19 cellular contexts compared by ENCODE assay signal in genomic region chr7:67487316-67487715, GRCh38.
DNase-seq lines count a peak whose midpoint lies in the region; ATAC-seq, FAIRE-seq and TF ChIP-seq lines count a peak whose summit lies in the region.
"Had no signal": no experiment of that assay in that cellular context is flagged by ENCODE, and none has a peak within 500 bp of the region (broad histone marks: within the 10 kb centered on the region; RNA-seq: fewer than 3 reads in every experiment).

No MANE protein-coding gene starts in this region.

- in situ Hi-C loops in GM23248 (cut with MboI): no loop called here

- H3K4me1 ChIP-seq in GM23248 (ENCODE audit: insufficient read depth): no peaks in the 10 kb centered on the region
- peaks cover 0 to 15% (median 6%) of the 10 kb centered on the region in 6 donors for H3K4me1 ChIP-seq in spleen
- H3K4me1 ChIP-seq: Caco-2, HAP-1 had no signal

- no peaks in the 10 kb centered on the region for H3K27me3 Mint-ChIP-seq in activated T-cell treated with anti-CD3 and anti-CD28 coated beads, Interleukin-2, amount 50 U/mL, for 24 hours

- no peaks in the 10 kb centered on the region for H3K36me3 ChIP-seq in GM23248 (ENCODE audit: low read depth)
- no peaks in the 10 kb centered on the region for H3K36me3 ChIP-seq in spleen
- H3K36me3 ChIP-seq: HAP-1 had no signal

- no peaks in the 10 kb centered on the region for H3K4me1 Mint-ChIP-seq in activated T-cell treated with anti-CD3 and anti-CD28 coated beads, Interleukin-2, amount 50 U/mL, for 24 hours (ENCODE audit: low read depth)

- no peaks in the 10 kb centered on the region for H3F3A ChIP-seq in GM23248 (ENCODE audit: insufficient read depth)

- ATAC-seq in GM18519 (IDR thresholded peaks at IDR 0.05; ENCODE audit: low FRiP score, unreplicated experiment): no peak
- ATAC-seq: A549, GM12878 had no signal

- no peak overlapping the region for H3K4me3 Mint-ChIP-seq in activated T-cell treated with anti-CD3 and anti-CD28 coated beads, Interleukin-2, amount 50 U/mL, for 24 hours
- H3K4me3 Mint-ChIP-seq: CD4-positive, alpha-beta T cell had no signal

- no peaks in the 10 kb centered on the region for H4K20me1 ChIP-seq in GM23248 (ENCODE audit: insufficient read depth)

- H3K79me2 ChIP-seq in GM23248 (ENCODE audit: insufficient read depth): no peaks in the 10 kb centered on the region

- H3K9me3 ChIP-seq in GM23248 (ENCODE audit: low read depth) (no peaks in the 10 kb centered on the region), spleen (peaks cover 0 to 11% (median 8%) of the 10 kb centered on the region in 8 donors)
- H3K9me3 ChIP-seq: Caco-2, HAP-1 had no signal

- H2AFZ ChIP-seq in GM23248: no peak overlapping the region

- peaks cover 3% of the 10 kb centered on the region for H3K9me3 Mint-ChIP-seq in activated T-cell treated with anti-CD3 and anti-CD28 coated beads, Interleukin-2, amount 50 U/mL, for 24 hours

- H3K9ac ChIP-seq in GM23248: no peak overlapping the region

- H3K4me3 ChIP-seq in GM23248: no peak overlapping the region
- no peak overlapping the region for H3K4me3 ChIP-seq in spleen
- H3K4me3 ChIP-seq: A549, GM12878, HAP-1 had no signal

- H3K27ac Mint-ChIP-seq in activated T-cell treated with anti-CD3 and anti-CD28 coated beads, Interleukin-2, amount 50 U/mL, for 24 hours: no peak overlapping the region
- H3K27ac Mint-ChIP-seq: CD4-positive, alpha-beta T cell had no signal

- TF ChIP-seq POLR2A in spleen (IDR thresholded peaks at IDR 0.05): no peak

- H3K27me3 ChIP-seq in GM23248 (replicated peaks; ENCODE audit: insufficient read depth) (no peaks in the 10 kb centered on the region; the same call in 1 of the 2 replicates), spleen (replicated peaks in 1 of 7) (no peaks in the 10 kb centered on the region)

- intact Hi-C loops in spleen (cut with DNase I; ENCODE audit: low total_unique reads): no loop called here

- DNase-seq in GM23248 (peak; percentile 5), NCI-H146 treated with DMSO at 0.1 percent for 48 hours (lab: John Stamatoyannopoulos, UW; ENCODE audit: unreplicated experiment) (peak; percentile 5), SW480 (ENCODE audit: low spot score) (peak; percentile 42), urothelium cell line (ENCODE audit: low spot score) (peak; percentile 46), spleen (no peak)
- DNase-seq in activated CD4-positive, CD25-positive, alpha-beta regulatory T cell (lab: John Stamatoyannopoulos, UW): no peak
- DNase-seq in activated T-cell treated with anti-CD3 and anti-CD28 coated beads, Interleukin-2, amount 50 U/mL, for 24 hours: no peak
- DNase-seq: AML-193; Caco-2; CD4-positive, alpha-beta T cell; DND-41; EL had no signal

- H3K9me2 ChIP-seq in GM23248 (ENCODE audit: insufficient read depth): no peaks in the 10 kb centered on the region

- WGBS in GM23248 (ENCODE audit: low coverage in 1 of 2, low lambda C conversion rate in 2 of 2, missing lambda C conversion rate in 2 of 2), 2 experiments: 47 to 57% methylated on average over 7 of the region's 7 CpGs
- WGBS in spleen, 5 donors: 70 to 83% (median 72%) methylated on average over 7 of the region's 7 CpGs

- TF ChIP-seq CTCF in spleen (IDR thresholded peaks at IDR 0.05 in 8 of 11, conservative IDR thresholded peaks at IDR 0.05 in 3 of 11): no peak

- H3K27ac ChIP-seq in GM23248 (no peak overlapping the region), spleen (no peak overlapping the region)
- H3K27ac ChIP-seq: A549, C4-2B had no signal

- H3K36me3 Mint-ChIP-seq in activated T-cell treated with anti-CD3 and anti-CD28 coated beads, Interleukin-2, amount 50 U/mL, for 24 hours (ENCODE audit: low read depth): no peaks in the 10 kb centered on the region

- FAIRE-seq in urothelium cell line (lab: Jason Lieb, UNC): no peak
- FAIRE-seq: A549, D721Med, GM12878, GM19239 had no signal

- no peak overlapping the region for H3K4me2 ChIP-seq in GM23248 (ENCODE audit: unreplicated experiment)
- H3K4me2 ChIP-seq: A549 had no signal

Comparison
In these comparisons a context has a peak if more than half of its experiments do, and no peak if none do; other contexts are left out.
1. DNase-seq: peak in GM23248 (single experiment), NCI-H146 treated with DMSO at 0.1 percent for 48 hours (single experiment), SW480 (single experiment) and urothelium cell line (single experiment); none in spleen (single experiment), activated CD4-positive, CD25-positive, alpha-beta regulatory T cell (0 of 4) and activated T-cell treated with anti-CD3 and anti-CD28 coated beads, Interleukin-2, amount 50 U/mL, for 24 hours (single experiment).